ENCODE assay signal across 40 cellular contexts in genomic region chrX:3206314-3206713, GRCh38.
"Had no signal": no experiment of that assay in that cellular context is flagged by ENCODE, and none has a peak within 500 bp of the region (broad histone marks: within the 10 kb centered on the region; RNA-seq: fewer than 3 reads in every experiment).

No MANE protein-coding gene starts in this region.

- H3K36me3 Mint-ChIP-seq: activated naive CD4-positive, alpha-beta T cell treated with anti-CD3 and anti-CD28 coated beads, Interleukin-2, amount 10 ng/mL, durations not matched to agents 7 days and 5 days; activated naive CD4-positive, alpha-beta T cell treated with anti-CD3 and anti-CD28 coated beads, Interleukin-2, amount 50 U/mL, for 24 hours; activated naive CD4-positive, alpha-beta T cell treated with anti-CD3 and anti-CD28 coated beads, Interleukin-2, amount 50 U/mL, for 72 hours; activated naive CD8-positive, alpha-beta T cell; activated naive CD8-positive, alpha-beta T cell treated with anti-CD3 and anti-CD28 coated beads for 36 hours; activated naive CD8-positive, alpha-beta T cell treated with anti-CD3 and anti-CD28 coated beads, Interleukin-2, amount 10 ng/mL, durations not matched to agents 7 days and 5 days; brain had no signal

- H3K4me3 ChIP-seq: adrenal gland, ascending aorta, body of pancreas, breast epithelium, cardiac muscle cell had no signal

- DNase-seq: activated effector memory CD4-positive, alpha-beta T cell treated with anti-CD3 and anti-CD28 coated beads, Interleukin-2, amount 50 U/mL, for 16 hours; activated effector memory CD4-positive, alpha-beta T cell treated with Interleukin-2 at 50 U/mL for 16 hours; activated gamma-delta T cell; activated gamma-delta T cell treated with Interleukin-2 at 50 U/mL for 16 hours; activated naive CD4-positive, alpha-beta T cell; activated naive CD4-positive, alpha-beta T cell treated with anti-CD3 and anti-CD28 coated beads for 36 hours; activated naive CD4-positive, alpha-beta T cell treated with anti-CD3 and anti-CD28 coated beads, Interleukin-2, amount 10 ng/mL, durations not matched to agents 7 days and 5 days; activated naive CD4-positive, alpha-beta T cell treated with anti-CD3 and anti-CD28 coated beads, Interleukin-2, amount 50 U/mL, for 16 hours; activated naive CD4-positive, alpha-beta T cell treated with Interleukin-2 at 50 U/mL for 16 hours; activated naive CD8-positive, alpha-beta T cell treated with anti-CD3 and anti-CD28 coated beads for 36 hours; activated naive CD8-positive, alpha-beta T cell treated with anti-CD3 and anti-CD28 coated beads, Interleukin-2, amount 10 ng/mL, durations not matched to agents 7 days and 5 days; activated naive CD8-positive, alpha-beta T cell treated with anti-CD3 and anti-CD28 coated beads, Interleukin-2, amount 50 U/mL, for 24 hours; activated T-cell treated with anti-CD3 and anti-CD28 coated beads for 4 hours; activated T-cell treated with anti-CD3 and anti-CD28 coated beads, Interleukin-2, amount 50 U/mL, for 1 hour; activated T-cell treated with anti-CD3 and anti-CD28 coated beads, Interleukin-2, amount 50 U/mL, for 24 hours; activated T-cell treated with anti-CD3 and anti-CD28 coated beads, Interleukin-2, amount 50 U/mL, for 4 hours; activated T-cell treated with anti-CD3 and anti-CD28 coated beads, Interleukin-2, amount 50 U/mL, for 48 hours; activated T-cell treated with anti-CD3 and anti-CD28 coated beads, Interleukin-2, amount 50 U/mL, for 72 hours; adrenal gland; amniotic stem cell; amygdala; anterior cingulate cortex; aorta; body of pancreas; brain microvascular endothelial cell; caudate nucleus; central memory CD4-positive, alpha-beta T cell; cerebellar nuclear complex had no signal

- H3K36me3 ChIP-seq: adrenal gland, ascending aorta, brain microvascular endothelial cell, breast epithelium, cardiac muscle cell had no signal

- FAIRE-seq: bronchial epithelial cell had no signal

- ATAC-seq: activated naive CD4-positive, alpha-beta T cell treated with anti-CD3 and anti-CD28 coated beads, Interleukin-2, amount 50 U/mL, for 72 hours; activated naive CD8-positive, alpha-beta T cell treated with anti-CD3 and anti-CD28 coated beads, Interleukin-2, amount 50 U/mL, for 24 hours; activated T-cell treated with anti-CD3 and anti-CD28 coated beads, Interleukin-2, amount 50 U/mL, for 4 hours; activated T-cell treated with anti-CD3 and anti-CD28 coated beads, Interleukin-2, amount 50 U/mL, for 72 hours; activated T-helper 17 cell treated with anti-CD3 and anti-CD28 coated beads, Interleukin-2, amount 50 U/mL, for 72 hours; body of pancreas had no signal

- H3K9me3 ChIP-seq: adrenal gland, ascending aorta, body of pancreas, breast epithelium had no signal

- H3K27me3 ChIP-seq: adrenal gland, ascending aorta, body of pancreas, brain microvascular endothelial cell, cardiac muscle cell had no signal

- H3K9me3 Mint-ChIP-seq: activated naive CD4-positive, alpha-beta T cell treated with anti-CD3 and anti-CD28 coated beads for 36 hours; activated naive CD4-positive, alpha-beta T cell treated with anti-CD3 and anti-CD28 coated beads, Interleukin-2, amount 10 ng/mL, durations not matched to agents 7 days and 5 days; activated naive CD4-positive, alpha-beta T cell treated with anti-CD3 and anti-CD28 coated beads, Interleukin-2, amount 50 U/mL, for 24 hours; activated naive CD8-positive, alpha-beta T cell treated with anti-CD3 and anti-CD28 coated beads for 36 hours; activated naive CD8-positive, alpha-beta T cell treated with anti-CD3 and anti-CD28 coated beads, Interleukin-2, amount 10 ng/mL, durations not matched to agents 7 days and 5 days; activated naive CD8-positive, alpha-beta T cell treated with anti-CD3 and anti-CD28 coated beads, Interleukin-2, amount 50 U/mL, for 24 hours; activated T-cell treated with anti-CD3 and anti-CD28 coated beads, Interleukin-2, amount 50 U/mL, for 24 hours; activated T-cell treated with anti-CD3 and anti-CD28 coated beads, Interleukin-2, amount 50 U/mL, for 4 hours; activated T-helper 1 cell treated with anti-CD3 and anti-CD28 coated beads, Interleukin-12 subunit alpha, Interleukin-12 subunit beta, Interleukin-2, Interleukin-4 antibody, amounts not matched to agents 30 ng/mL and 10 ng/mL and 1 ng/mL, durations not matched to agents 14 hours and 24 hours and 36 hours; activated T-helper 17 cell treated with anti-CD3 and anti-CD28 coated beads, Interleukin-2, amount 50 U/mL, for 72 hours; activated T-helper 2 cell treated with anti-CD3 and anti-CD28 coated beads, Interferon-gamma antibody, Interleukin-2, Interleukin-4, amounts not matched to agents 10 μg/mL and 5 μg/mL and 100 μg/mL, durations not matched to agents 14 hours and 24 hours and 36 hours; brain; central memory CD8-positive, alpha-beta T cell had no signal

- H3K4me1 Mint-ChIP-seq: activated naive CD4-positive, alpha-beta T cell treated with anti-CD3 and anti-CD28 coated beads, Interleukin-2, amount 10 ng/mL, durations not matched to agents 7 days and 5 days; activated naive CD4-positive, alpha-beta T cell treated with anti-CD3 and anti-CD28 coated beads, Interleukin-2, amount 50 U/mL, for 24 hours; activated naive CD8-positive, alpha-beta T cell treated with anti-CD3 and anti-CD28 coated beads for 36 hours; activated naive CD8-positive, alpha-beta T cell treated with anti-CD3 and anti-CD28 coated beads, Interleukin-2, amount 10 ng/mL, durations not matched to agents 7 days and 5 days; activated naive CD8-positive, alpha-beta T cell treated with anti-CD3 and anti-CD28 coated beads, Interleukin-2, amount 50 U/mL, for 24 hours; activated T-helper 17 cell treated with anti-CD3 and anti-CD28 coated beads, Interleukin-2, amount 50 U/mL, for 72 hours; brain; central memory CD8-positive, alpha-beta T cell had no signal

- H3K27ac ChIP-seq: adrenal gland, ascending aorta, body of pancreas, brain microvascular endothelial cell, breast epithelium, cardiac muscle cell had no signal

- H3K27ac Mint-ChIP-seq: activated naive CD4-positive, alpha-beta T cell treated with anti-CD3 and anti-CD28 coated beads for 36 hours; activated naive CD4-positive, alpha-beta T cell treated with anti-CD3 and anti-CD28 coated beads, Interleukin-2, amount 10 ng/mL, durations not matched to agents 7 days and 5 days; activated naive CD4-positive, alpha-beta T cell treated with anti-CD3 and anti-CD28 coated beads, Interleukin-2, amount 50 U/mL, for 24 hours; activated naive CD4-positive, alpha-beta T cell treated with anti-CD3 and anti-CD28 coated beads, Interleukin-2, amount 50 U/mL, for 72 hours; activated naive CD8-positive, alpha-beta T cell; activated naive CD8-positive, alpha-beta T cell treated with anti-CD3 and anti-CD28 coated beads for 36 hours; activated naive CD8-positive, alpha-beta T cell treated with anti-CD3 and anti-CD28 coated beads, Interleukin-2, amount 10 ng/mL, durations not matched to agents 7 days and 5 days; activated naive CD8-positive, alpha-beta T cell treated with anti-CD3 and anti-CD28 coated beads, Interleukin-2, amount 50 U/mL, for 24 hours; activated T-cell treated with anti-CD3 and anti-CD28 coated beads, Interleukin-2, amount 50 U/mL, for 24 hours; activated T-cell treated with anti-CD3 and anti-CD28 coated beads, Interleukin-2, amount 50 U/mL, for 72 hours; activated T-helper 1 cell treated with anti-CD3 and anti-CD28 coated beads, Interleukin-12 subunit alpha, Interleukin-12 subunit beta, Interleukin-2, Interleukin-4 antibody, amounts not matched to agents 30 ng/mL and 10 ng/mL and 1 ng/mL, durations not matched to agents 14 hours and 24 hours and 36 hours; activated T-helper 17 cell treated with anti-CD3 and anti-CD28 coated beads, Interleukin-2, amount 50 U/mL, for 72 hours; activated T-helper 2 cell treated with anti-CD3 and anti-CD28 coated beads, Interferon-gamma antibody, Interleukin-2, Interleukin-4, amounts not matched to agents 10 μg/mL and 5 μg/mL and 100 μg/mL, durations not matched to agents 14 hours and 24 hours and 36 hours; brain had no signal

- H3K4me1 ChIP-seq: adrenal gland, ascending aorta, body of pancreas, breast epithelium had no signal

- H3K27me3 Mint-ChIP-seq: activated naive CD4-positive, alpha-beta T cell treated with anti-CD3 and anti-CD28 coated beads, Interleukin-2, amount 10 ng/mL, durations not matched to agents 7 days and 5 days; activated naive CD4-positive, alpha-beta T cell treated with anti-CD3 and anti-CD28 coated beads, Interleukin-2, amount 50 U/mL, for 24 hours; activated naive CD8-positive, alpha-beta T cell treated with anti-CD3 and anti-CD28 coated beads, Interleukin-2, amount 10 ng/mL, durations not matched to agents 7 days and 5 days; activated naive CD8-positive, alpha-beta T cell treated with anti-CD3 and anti-CD28 coated beads, Interleukin-2, amount 50 U/mL, for 24 hours had no signal

- H3K4me3 Mint-ChIP-seq: activated naive CD4-positive, alpha-beta T cell treated with anti-CD3 and anti-CD28 coated beads for 36 hours; activated naive CD4-positive, alpha-beta T cell treated with anti-CD3 and anti-CD28 coated beads, Interleukin-2, amount 10 ng/mL, durations not matched to agents 7 days and 5 days; activated naive CD4-positive, alpha-beta T cell treated with anti-CD3 and anti-CD28 coated beads, Interleukin-2, amount 50 U/mL, for 24 hours; activated naive CD8-positive, alpha-beta T cell; activated naive CD8-positive, alpha-beta T cell treated with anti-CD3 and anti-CD28 coated beads for 36 hours; activated naive CD8-positive, alpha-beta T cell treated with anti-CD3 and anti-CD28 coated beads, Interleukin-2, amount 10 ng/mL, durations not matched to agents 7 days and 5 days; activated naive CD8-positive, alpha-beta T cell treated with anti-CD3 and anti-CD28 coated beads, Interleukin-2, amount 50 U/mL, for 24 hours; activated T-cell treated with anti-CD3 and anti-CD28 coated beads, Interleukin-2, amount 50 U/mL, for 24 hours; activated T-cell treated with anti-CD3 and anti-CD28 coated beads, Interleukin-2, amount 50 U/mL, for 4 hours; activated T-cell treated with anti-CD3 and anti-CD28 coated beads, Interleukin-2, amount 50 U/mL, for 72 hours; activated T-helper 1 cell treated with anti-CD3 and anti-CD28 coated beads, Interleukin-12 subunit alpha, Interleukin-12 subunit beta, Interleukin-2, Interleukin-4 antibody, amounts not matched to agents 30 ng/mL and 10 ng/mL and 1 ng/mL, durations not matched to agents 14 hours and 24 hours and 36 hours; activated T-helper 17 cell treated with anti-CD3 and anti-CD28 coated beads, Interleukin-2, amount 50 U/mL, for 72 hours; brain; central memory CD8-positive, alpha-beta T cell had no signal
